ENCODE assay signal across 17 cellular contexts in the genomic region with DNA sequence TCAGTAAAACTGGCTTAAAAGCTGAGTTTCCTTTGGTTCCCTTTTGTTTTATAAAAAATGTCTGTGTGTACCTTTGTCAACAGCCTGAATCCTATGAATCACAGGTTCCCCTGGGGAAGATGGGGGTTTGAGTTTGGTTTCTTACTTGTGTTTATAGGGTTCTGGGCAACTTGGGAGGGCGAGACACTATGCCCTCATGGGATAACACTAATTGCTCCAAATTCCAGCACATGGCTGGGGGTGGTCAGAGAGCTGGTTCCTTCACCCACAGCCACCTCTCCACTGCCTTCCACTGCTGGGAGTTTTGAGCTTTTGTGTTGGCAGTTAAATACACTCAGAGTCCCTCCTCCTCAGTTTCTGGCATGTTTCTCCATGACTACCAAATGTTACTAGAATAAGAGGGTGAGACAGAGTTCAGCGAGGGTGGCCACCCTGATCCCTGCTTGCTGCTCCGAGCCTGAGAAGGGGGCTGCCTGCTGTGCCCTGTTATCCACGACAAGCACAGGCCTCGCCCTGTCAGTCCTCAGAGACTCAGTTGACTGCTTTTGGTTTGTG.
"Had no signal": no experiment of that assay in that cellular context is flagged by ENCODE, and none has a peak within 500 bp of the region (broad histone marks: within the 10 kb centered on the region; RNA-seq: fewer than 3 reads in every experiment).

No MANE protein-coding gene starts in this region.

- H3K36me3 Mint-ChIP-seq: activated CD4-positive, alpha-beta memory T cell treated with anti-CD3 and anti-CD28 coated beads for 36 hours had no signal

- H3K27ac ChIP-seq: cardiac muscle cell, colonic mucosa, esophagus squamous epithelium, gastrocnemius medialis, heart right ventricle, ovary, tibial nerve, vagina had no signal

- H3K27ac Mint-ChIP-seq: activated CD4-positive, alpha-beta memory T cell treated with anti-CD3 and anti-CD28 coated beads for 36 hours; activated naive CD8-positive, alpha-beta T cell treated with anti-CD3 and anti-CD28 coated beads, Interleukin-2, amount 50 U/mL, for 24 hours; nephron progenitor cell; T-helper 17 cell had no signal

- H3K4me3 Mint-ChIP-seq: activated CD4-positive, alpha-beta memory T cell treated with anti-CD3 and anti-CD28 coated beads for 36 hours; activated naive CD8-positive, alpha-beta T cell treated with anti-CD3 and anti-CD28 coated beads, Interleukin-2, amount 50 U/mL, for 24 hours; nephron progenitor cell; T-helper 17 cell had no signal

- H3K4me1 ChIP-seq: colonic mucosa, esophagus squamous epithelium, gastrocnemius medialis, heart right ventricle, vagina had no signal

- H3K27me3 ChIP-seq: cardiac muscle cell, colonic mucosa, esophagus squamous epithelium, gastrocnemius medialis, heart right ventricle, ovary, tibial nerve, vagina had no signal

- ATAC-seq: activated naive CD8-positive, alpha-beta T cell treated with anti-CD3 and anti-CD28 coated beads, Interleukin-2, amount 50 U/mL, for 24 hours; gastrocnemius medialis; heart right ventricle; left lobe of liver; T-helper 17 cell had no signal

- DNase-seq: activated CD4-positive, alpha-beta memory T cell treated with anti-CD3 and anti-CD28 coated beads for 36 hours; activated CD4-positive, alpha-beta T cell treated with anti-CD3 and anti-CD28 coated beads for 1 hour; activated naive CD4-positive, alpha-beta T cell treated with Interleukin-2 at 50 U/mL for 16 hours; activated naive CD8-positive, alpha-beta T cell treated with anti-CD3 and anti-CD28 coated beads, Interleukin-2, amount 50 U/mL, for 24 hours; colonic mucosa; esophagus squamous epithelium; gastrocnemius medialis; heart right ventricle; islet precursor cell; nephron progenitor cell; ovary; small intestine; T-helper 17 cell had no signal

- H3K36me3 ChIP-seq: cardiac muscle cell, ovary, tibial nerve had no signal

- H3K4me1 Mint-ChIP-seq: T-helper 17 cell had no signal

- H3K9me3 ChIP-seq: colonic mucosa, esophagus squamous epithelium, gastrocnemius medialis, heart right ventricle, ovary, tibial nerve, vagina had no signal

- H3K9me3 Mint-ChIP-seq: activated CD4-positive, alpha-beta memory T cell treated with anti-CD3 and anti-CD28 coated beads for 36 hours; activated naive CD8-positive, alpha-beta T cell treated with anti-CD3 and anti-CD28 coated beads, Interleukin-2, amount 50 U/mL, for 24 hours; nephron progenitor cell had no signal

- H3K4me3 ChIP-seq: cardiac muscle cell, colonic mucosa, esophagus squamous epithelium, gastrocnemius medialis, heart right ventricle, ovary, tibial nerve, vagina had no signal
